Comparison of ENCODE assay signal across 20 cellular contexts in genomic region chr17:79214459-79214858, GRCh38.
"Had no signal": no experiment of that assay in that cellular context is flagged by ENCODE, and none has a peak within 500 bp of the region (broad histone marks: within the 10 kb centered on the region; RNA-seq: fewer than 3 reads in every experiment).

No MANE protein-coding gene starts in this region.

- H3K4me3 ChIP-seq: dorsolateral prefrontal cortex, gastroesophageal sphincter, heart left ventricle, left lung, mucosa of descending colon, prostate gland, right atrium auricular region, skin epidermis, spleen, testis, tibial artery had no signal

- H3K27ac ChIP-seq: epithelial cell of prostate, gastroesophageal sphincter, heart left ventricle, left lung, prostate gland, right atrium auricular region, skin epidermis, spleen, testis, tibial artery had no signal

- H3K9me3 ChIP-seq: gastroesophageal sphincter, heart left ventricle, left lung, mucosa of descending colon, prostate gland, right atrium auricular region, spleen, testis, tibial artery had no signal

- H3K27me3 ChIP-seq: right atrium auricular region, testis had no signal

- DNase-seq: dorsolateral prefrontal cortex; effector CD4-positive, alpha-beta T cell; foreskin fibroblast; heart left ventricle; hippocampal formation; left cardiac atrium; mesenchymal stem cell; naive B cell; spleen; stimulated activated CD4-positive, alpha-beta T cell treated with anti-CD3 and anti-CD28 coated beads, Interleukin-4, amount 100 ng/mL, for 4 hours; stimulated activated naive CD8-positive, alpha-beta T cell treated with anti-CD3 and anti-CD28 coated beads, Interleukin-15, Interleukin-2, amounts not matched to agents 100 U/mL and 50 U/mL, for 24 hours; testis; tibial artery had no signal

- H3K36me3 ChIP-seq: gastroesophageal sphincter, heart left ventricle, left lung, prostate gland, right atrium auricular region, spleen, tibial artery had no signal

- H3K4me1 ChIP-seq: gastroesophageal sphincter, heart left ventricle, left lung, prostate gland, right atrium auricular region, spleen, testis, tibial artery had no signal
